25 cellular contexts compared by ENCODE assay signal in genomic region chrY:14829366-14829885, GRCh38.
"Had no signal": no experiment of that assay in that cellular context is flagged by ENCODE, and none has a peak within 500 bp of the region (broad histone marks: within the 10 kb centered on the region; RNA-seq: fewer than 3 reads in every experiment).

No MANE protein-coding gene starts in this region.

- H3K27me3 ChIP-seq: dorsolateral prefrontal cortex, gastrocnemius medialis, heart right ventricle, pancreas, suprapubic skin had no signal

- FAIRE-seq: bronchial epithelial cell, islet of Langerhans, pancreas had no signal

- H3K9me3 ChIP-seq: gastrocnemius medialis, heart right ventricle, lower lobe of right lung, pancreas, suprapubic skin had no signal

- H3K4me3 Mint-ChIP-seq: activated CD4-positive, alpha-beta memory T cell treated with anti-CD3 and anti-CD28 coated beads for 36 hours; activated CD8-positive, alpha-beta memory T cell treated with anti-CD3 and anti-CD28 coated beads, Interleukin-2, amount 10 ng/mL, durations not matched to agents 7 days and 5 days; activated naive CD4-positive, alpha-beta T cell treated with anti-CD3 and anti-CD28 coated beads for 36 hours; activated naive CD8-positive, alpha-beta T cell treated with anti-CD3 and anti-CD28 coated beads, Interleukin-2, amount 50 U/mL, for 24 hours; endodermal cell had no signal

- H3K4me1 ChIP-seq: gastrocnemius medialis, heart right ventricle, lower lobe of right lung, pancreas, suprapubic skin had no signal

- H3K4me1 Mint-ChIP-seq: activated naive CD8-positive, alpha-beta T cell treated with anti-CD3 and anti-CD28 coated beads, Interleukin-2, amount 50 U/mL, for 24 hours; endodermal cell had no signal

- H3K27ac Mint-ChIP-seq: activated CD4-positive, alpha-beta memory T cell treated with anti-CD3 and anti-CD28 coated beads for 36 hours; activated CD8-positive, alpha-beta memory T cell treated with anti-CD3 and anti-CD28 coated beads, Interleukin-2, amount 10 ng/mL, durations not matched to agents 7 days and 5 days; activated naive CD4-positive, alpha-beta T cell treated with anti-CD3 and anti-CD28 coated beads for 36 hours; activated naive CD8-positive, alpha-beta T cell treated with anti-CD3 and anti-CD28 coated beads, Interleukin-2, amount 50 U/mL, for 24 hours; activated T-helper 2 cell treated with anti-CD3 and anti-CD28 coated beads, Interferon-gamma antibody, Interleukin-2, Interleukin-4, amounts not matched to agents 10 μg/mL and 5 μg/mL and 100 μg/mL, durations not matched to agents 14 hours and 24 hours and 36 hours; endodermal cell had no signal

- H3K9me3 Mint-ChIP-seq: activated CD4-positive, alpha-beta memory T cell treated with anti-CD3 and anti-CD28 coated beads for 36 hours; activated naive CD4-positive, alpha-beta T cell treated with anti-CD3 and anti-CD28 coated beads for 36 hours; activated naive CD8-positive, alpha-beta T cell treated with anti-CD3 and anti-CD28 coated beads, Interleukin-2, amount 50 U/mL, for 24 hours; activated T-helper 2 cell treated with anti-CD3 and anti-CD28 coated beads, Interferon-gamma antibody, Interleukin-2, Interleukin-4, amounts not matched to agents 10 μg/mL and 5 μg/mL and 100 μg/mL, durations not matched to agents 14 hours and 24 hours and 36 hours; endodermal cell had no signal

- H3K27me3 Mint-ChIP-seq: activated CD4-positive, alpha-beta memory T cell treated with anti-CD3 and anti-CD28 coated beads for 36 hours; activated CD8-positive, alpha-beta memory T cell treated with anti-CD3 and anti-CD28 coated beads, Interleukin-2, amount 10 ng/mL, durations not matched to agents 7 days and 5 days; activated naive CD8-positive, alpha-beta T cell treated with anti-CD3 and anti-CD28 coated beads, Interleukin-2, amount 50 U/mL, for 24 hours had no signal

- H3K4me3 ChIP-seq: gastrocnemius medialis, heart right ventricle, lower lobe of right lung, pancreas, suprapubic skin had no signal

- H3K36me3 ChIP-seq: gastrocnemius medialis, heart right ventricle, lower lobe of right lung, pancreas, suprapubic skin had no signal

- H3K27ac ChIP-seq: gastrocnemius medialis, heart right ventricle, lower lobe of right lung, pancreas, suprapubic skin, VCaP had no signal

- DNase-seq: activated CD4-positive, alpha-beta memory T cell treated with anti-CD3 and anti-CD28 coated beads for 36 hours; activated CD4-positive, alpha-beta T cell treated with anti-CD3 and anti-CD28 coated beads for 1 hour; activated CD8-positive, alpha-beta memory T cell treated with anti-CD3 and anti-CD28 coated beads, Interleukin-2, amount 10 ng/mL, durations not matched to agents 7 days and 5 days; activated naive CD4-positive, alpha-beta T cell treated with anti-CD3 and anti-CD28 coated beads for 36 hours; activated naive CD8-positive, alpha-beta T cell treated with anti-CD3 and anti-CD28 coated beads, Interleukin-2, amount 50 U/mL, for 24 hours; activated T-cell treated with anti-CD3 and anti-CD28 coated beads, Interleukin-2, amount 50 U/mL, for 1 hour; aorta; dorsolateral prefrontal cortex; endodermal cell; gastrocnemius medialis; heart right ventricle; left colon; lower lobe of right lung; midbrain; pancreas; stimulated activated CD4-positive, alpha-beta T cell treated with anti-CD3 and anti-CD28 coated beads, Interleukin-4, amount 100 ng/mL, for 24 hours; stimulated activated naive CD4-positive, alpha-beta T cell; T-helper 1 cell; T1000; trophoblast cell had no signal

- H3K36me3 Mint-ChIP-seq: activated CD8-positive, alpha-beta memory T cell treated with anti-CD3 and anti-CD28 coated beads, Interleukin-2, amount 10 ng/mL, durations not matched to agents 7 days and 5 days had no signal
